11 cellular contexts compared by ENCODE assay signal in genomic region chr11:8839306-8839956, GRCh38.
DNase-seq lines count a peak whose midpoint lies in the region; ATAC-seq and TF ChIP-seq lines count a peak whose summit lies in the region.
"Had no signal": no experiment of that assay in that cellular context is flagged by ENCODE, and none has a peak within 500 bp of the region (broad histone marks: within the 10 kb centered on the region; RNA-seq: fewer than 3 reads in every experiment).

No MANE protein-coding gene starts in this region.

- H3K36me3 ChIP-seq in HUES48 (ENCODE audit: control insufficient read depth, insufficient read depth, low read length): no peaks in the 10 kb centered on the region
- H3K36me3 ChIP-seq in adipocyte (ENCODE audit: control insufficient read depth, insufficient read depth, low read length, severe bottlenecking): no peaks in the 10 kb centered on the region
- no peaks in the 10 kb centered on the region for H3K36me3 ChIP-seq in smooth muscle cell (ENCODE audit: low read depth)

- H3K4me2 ChIP-seq in smooth muscle cell: peak overlapping the region; percentile 74

- H3K27me3 ChIP-seq in HUES48 (ENCODE audit: control insufficient read depth, insufficient read depth, low read length): no peaks in the 10 kb centered on the region
- H3K27me3 ChIP-seq in adipocyte (replicated peaks; ENCODE audit: control insufficient read depth, insufficient read depth, low read length): no peaks in the 10 kb centered on the region
- H3K27me3 ChIP-seq in smooth muscle cell (ENCODE audit: low read depth): no peaks in the 10 kb centered on the region

- intact Hi-C loops in left colon (cut with DNase I, micrococcal nuclease): no loop called here

- H3K9me3 ChIP-seq in HUES48 (ENCODE audit: control insufficient read depth, insufficient read depth, low read length) (no peaks in the 10 kb centered on the region), adipocyte (ENCODE audit: control insufficient read depth, low read length) (no peaks in the 10 kb centered on the region), smooth muscle cell (replicated peaks; ENCODE audit: low read depth) (no peaks in the 10 kb centered on the region)

- H3K79me2 ChIP-seq in smooth muscle cell (ENCODE audit: low read depth): peaks cover 70% of the 10 kb centered on the region

- TF ChIP-seq CTCF in smooth muscle cell (IDR thresholded peaks at IDR 0.05; ENCODE audit: borderline replicate concordance, insufficient read depth, poor library complexity, severe bottlenecking): no peak

- H3K4me1 ChIP-seq in HUES48 (ENCODE audit: control insufficient read depth, insufficient read depth, low read length) (peaks cover 29% of the 10 kb centered on the region), adipocyte (ENCODE audit: control insufficient read depth, insufficient read depth, low read length) (peaks cover 11% of the 10 kb centered on the region), smooth muscle cell (ENCODE audit: low read depth) (peaks cover 48% of the 10 kb centered on the region)

- H3F3A ChIP-seq in smooth muscle cell (ENCODE audit: low read depth): peaks cover 50% of the 10 kb centered on the region

- DNase-seq in adipocyte (ENCODE audit: low read depth) (peak; percentile 15), left colon (no peak), smooth muscle cell (lab: John Stamatoyannopoulos, UW; ENCODE audit: unreplicated experiment) (no peak), NCI-H1092 treated with DMSO at 0.1 percent for 48 hours (lab: John Stamatoyannopoulos, UW) (no peak)
- DNase-seq: activated B cell treated with CpG ODN at 0.5 μM for 24 hours; activated effector memory CD4-positive, alpha-beta T cell treated with Interleukin-2 at 50 U/mL for 16 hours; naive thymus-derived CD8-positive, alpha-beta T cell; NCI-H2171 had no signal

- H3K4me3 ChIP-seq in HUES48 (ENCODE audit: low read depth, low read length) (no peak overlapping the region), adipocyte (ENCODE audit: low read length) (no peak overlapping the region), smooth muscle cell (no peak overlapping the region)

- WGBS in smooth muscle cell (ENCODE audit: low lambda C conversion rate): 56% methylated on average over 1 of the region's 1 CpG

- H3K27ac ChIP-seq in HUES48 (ENCODE audit: low read depth, low read length) (peak overlapping the region; percentile 89), smooth muscle cell (ENCODE audit: low read depth) (peak overlapping the region; percentile 94)

- no peak overlapping the region for H2AFZ ChIP-seq in smooth muscle cell (ENCODE audit: low read depth)

- H4K20me1 ChIP-seq in smooth muscle cell (ENCODE audit: low read depth): peaks cover 12% of the 10 kb centered on the region

- ATAC-seq in left colon: peak; percentile 2
- ATAC-seq in GM21786 (IDR thresholded peaks at IDR 0.05; ENCODE audit: unreplicated experiment): no peak
- no peak for ATAC-seq in activated CD4-positive, CD25-positive, alpha-beta regulatory T cell treated with anti-CD3 and anti-CD28 coated beads, Interleukin-2, amount 50 U/mL, for 24 hours
- ATAC-seq: naive thymus-derived CD8-positive, alpha-beta T cell had no signal

- H3K9ac ChIP-seq in HUES48 (ENCODE audit: low read depth, low read length): no peak overlapping the region
- H3K9ac ChIP-seq in adipocyte (ENCODE audit: low read length): no peak overlapping the region
- H3K9ac ChIP-seq in smooth muscle cell (ENCODE audit: low read depth): peak overlapping the region; percentile 67
